Comparison of ENCODE assay signal across 13 cellular contexts in the genomic region with DNA sequence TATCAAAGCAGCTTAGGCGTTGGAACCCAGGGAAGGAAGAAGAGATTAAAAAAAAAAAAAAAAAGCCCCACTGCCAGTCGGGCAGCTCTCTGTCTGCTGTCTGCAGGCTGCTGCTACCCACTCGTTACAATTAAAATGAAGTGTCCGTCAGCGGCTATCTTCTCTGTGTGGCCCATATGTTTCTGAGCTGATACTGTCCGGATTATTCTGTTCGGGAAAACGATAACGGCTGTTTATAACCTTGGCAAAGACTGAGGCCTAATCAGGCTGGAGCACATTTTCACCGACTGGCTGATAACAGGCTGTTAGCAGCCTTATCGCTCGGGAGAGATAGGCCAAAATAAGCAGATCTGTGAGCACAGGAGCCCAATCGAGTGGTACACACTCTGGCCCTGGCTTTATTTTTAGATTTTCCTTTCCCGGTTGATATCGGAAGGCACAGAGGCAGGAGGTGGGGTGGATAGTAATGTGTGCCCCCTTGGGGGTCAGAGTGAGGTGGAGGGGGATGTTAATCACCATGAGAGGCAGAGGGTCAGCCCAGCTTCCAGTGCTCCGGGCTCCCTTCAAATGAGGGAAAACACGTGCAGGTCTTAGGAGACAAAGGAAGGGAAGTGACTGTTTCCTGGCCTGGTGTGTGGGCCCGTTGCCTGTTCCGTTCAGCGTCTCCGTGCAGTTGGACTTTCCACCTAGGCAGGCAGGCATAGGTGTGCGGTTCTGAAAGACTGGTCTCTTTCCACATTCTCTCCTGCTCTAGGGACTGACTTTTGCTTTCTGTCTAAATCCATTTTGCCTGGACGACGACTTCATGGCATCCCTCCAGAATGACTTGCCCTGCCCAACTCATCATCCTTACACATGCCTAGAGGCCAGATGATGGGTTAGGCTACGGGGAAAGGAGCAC.
DNase-seq lines count a peak whose midpoint lies in the region; ATAC-seq, FAIRE-seq and TF ChIP-seq lines count a peak whose summit lies in the region.
"Had no signal": no experiment of that assay in that cellular context is flagged by ENCODE, and none has a peak within 500 bp of the region (broad histone marks: within the 10 kb centered on the region; RNA-seq: fewer than 3 reads in every experiment).

No MANE protein-coding gene starts in this region.

- no peak overlapping the region for H3K27ac Mint-ChIP-seq in naive thymus-derived CD4-positive, alpha-beta T cell

- peak; percentile 7 to 16 for TF ChIP-seq RAD21 in liver (IDR thresholded peaks at IDR 0.05)
- TF ChIP-seq RAD21 in HepG2 (CRISPR knock-in tag; IDR thresholded peaks at IDR 0.05) = no peak

- H3K27me3 Mint-ChIP-seq in naive thymus-derived CD4-positive, alpha-beta T cell = peaks cover 0 to 15% (median 9%) of the 10 kb centered on the region in 5 donors

- TF ChIP-seq CTCF in liver (IDR thresholded peaks at IDR 0.05; ENCODE audit: low read depth, low read length, missing input control) (no peak), HepG2 (CRISPR knock-in tag; IDR thresholded peaks at IDR 0.05) (no peak), fibroblast of lung (conservative IDR thresholded peaks at IDR 0.05 in 1 of 2, IDR thresholded peaks at IDR 0.05 in 1 of 2; ENCODE audit: low read depth in 1 of 2, low read length in 2 of 2) (no peak)

- POLR2A ChIA-PET in HepG2 (lab: Yijun Ruan, JAX) = no interaction called here
- POLR2A ChIA-PET in naive thymus-derived CD4-positive, alpha-beta T cell (lab: Charles Lee) = no interaction called here

- ATAC-seq in HepG2 (no peak), GM18511 (IDR thresholded peaks at IDR 0.05; ENCODE audit: unreplicated experiment) (no peak)
- ATAC-seq in naive thymus-derived CD4-positive, alpha-beta T cell = peak; percentile 66

- H3K9ac ChIP-seq in liver (ENCODE audit: low read depth in 1 of 2, low read length in 2 of 2) (peak overlapping the region in 1 of 2 donors; percentile 43), HepG2 (ENCODE audit: insufficient read depth, low read depth, low read length) (no peak overlapping the region), fibroblast of lung (ENCODE audit: insufficient read depth, low read length) (no peak overlapping the region)

- H3K9me3 Mint-ChIP-seq in naive thymus-derived CD4-positive, alpha-beta T cell = peaks cover 0 to 6% (median 0%) of the 10 kb centered on the region in 11 donors

- intact Hi-C loops in HepG2 (cut with micrococcal nuclease; ENCODE audit: unreplicated experiment) = no loop called here
- intact Hi-C loops in naive thymus-derived CD4-positive, alpha-beta T cell (cut with micrococcal nuclease) = no loop called here

- TF ChIP-seq POLR2A in HepG2 (IDR thresholded peaks at IDR 0.05; ENCODE audit: insufficient read depth in 1 of 2, low read depth in 2 of 2, low read length in 2 of 2) = no peak

- 41% methylated on average over 25 of the region's 25 CpGs for WGBS in liver
- 58% methylated on average over 24 of the region's 25 CpGs for WGBS in HepG2 (ENCODE audit: low lambda C conversion rate)

- peaks cover 0 to 3% (median 0%) of the 10 kb centered on the region in 7 donors for H3K4me1 Mint-ChIP-seq in naive thymus-derived CD4-positive, alpha-beta T cell

- CTCF ChIA-PET in HepG2 (lab: Yijun Ruan, JAX; ENCODE audit: low intra/inter-chr PET ratio, low total read pairs) = no interaction called here
- CTCF ChIA-PET in naive thymus-derived CD4-positive, alpha-beta T cell (lab: Charles Lee) = no interaction called here

- in situ Hi-C loops in HepG2 (cut with HindIII; ENCODE audit: extremely low pct_ligation_motif_present, low pct_unique_long_range_greater_than_20kb) = no loop called here

- H3K27me3 ChIP-seq in liver (ENCODE audit: control insufficient read depth in 4 of 4, insufficient read depth in 4 of 4, low read length in 3 of 4) (no peaks in the 10 kb centered on the region), HepG2 (ENCODE audit: control insufficient read depth in 1 of 2, insufficient read depth in 2 of 2, low read length in 2 of 2) (no peaks in the 10 kb centered on the region), fibroblast of lung (ENCODE audit: control insufficient read depth, insufficient read depth, low read length) (no peaks in the 10 kb centered on the region)
- H3K27me3 ChIP-seq in naive thymus-derived CD4-positive, alpha-beta T cell (ENCODE audit: control insufficient read depth in 2 of 2, insufficient read depth in 2 of 2, low read length in 2 of 2) = no peaks in the 10 kb centered on the region

- H3K4me2 ChIP-seq in HepG2 (ENCODE audit: low read depth, low read length) (no peak overlapping the region), fibroblast of lung (ENCODE audit: extremely low read depth, insufficient read depth, low read length) (peak overlapping the region; percentile 42)

- H3K4me1 ChIP-seq in liver (ENCODE audit: control insufficient read depth in 4 of 4, insufficient read depth in 4 of 4, low read length in 3 of 4) = peaks cover 5 to 19% (median 12%) of the 10 kb centered on the region in 4 donors
- H3K4me1 ChIP-seq in HepG2 (ENCODE audit: insufficient read depth, low read length) = no peaks in the 10 kb centered on the region
- peaks cover 22% of the 10 kb centered on the region for H3K4me1 ChIP-seq in fibroblast of lung (ENCODE audit: control insufficient read depth, extremely low read depth, insufficient read depth, low read length)
- H3K4me1 ChIP-seq in naive thymus-derived CD4-positive, alpha-beta T cell (ENCODE audit: control insufficient read depth in 2 of 2, insufficient read depth in 2 of 2, low read length in 2 of 2) = no peaks in the 10 kb centered on the region

- H2AFZ ChIP-seq in HepG2 (ENCODE audit: low read length) (no peak overlapping the region), fibroblast of lung (ENCODE audit: low read length) (peak overlapping the region; percentile 21)

- no peak for DNase-seq in HepG2 (ENCODE audit: low spot score)
- DNase-seq in fibroblast of lung (ENCODE audit: low read depth in 2 of 2) = peak in 1 of 2 donors; percentile 58
- no peak for DNase-seq in naive thymus-derived CD4-positive, alpha-beta T cell
- no peak for DNase-seq in foreskin melanocyte
- DNase-seq in stimulated activated CD4-positive, alpha-beta T cell treated with anti-CD3 and anti-CD28 coated beads, Interleukin-2, amount 100 ng/mL, for 48 hours = no peak
- DNase-seq in NCI-H2107 treated with DMSO at 0.1 percent for 48 hours (lab: John Stamatoyannopoulos, UW; ENCODE audit: unreplicated experiment) = no peak
- DNase-seq: effector CD4-positive, alpha-beta T cell; NCI-H1105 treated with DMSO at 0.1 percent for 48 hours had no signal

- no TSS peak for BruUV-seq in HepG2 (replicated peaks; lab: Mats Ljungman, UMichigan)

- H4K20me1 ChIP-seq in HepG2 (ENCODE audit: insufficient read depth, low read length) = no peaks in the 10 kb centered on the region
- no peaks in the 10 kb centered on the region for H4K20me1 ChIP-seq in fibroblast of lung (ENCODE audit: control insufficient read depth, extremely low read depth, insufficient read depth, low read length)

- H3K36me3 Mint-ChIP-seq in naive thymus-derived CD4-positive, alpha-beta T cell = no peaks in the 10 kb centered on the region

- H3K27ac ChIP-seq in liver (ENCODE audit: low read depth in 1 of 2, low read length in 2 of 2) = peak overlapping the region; percentile 54 to 65
- H3K27ac ChIP-seq in HepG2 (ENCODE audit: extremely low read length, insufficient read depth, low read length) = no peak overlapping the region
- no peak overlapping the region for H3K27ac ChIP-seq in fibroblast of lung (ENCODE audit: insufficient read depth, low read length)
- H3K27ac ChIP-seq in naive thymus-derived CD4-positive, alpha-beta T cell (ENCODE audit: low read depth, low read length) = no peak overlapping the region
- H3K27ac ChIP-seq: SK-N-MC had no signal

- TF ChIP-seq EP300 in HepG2 (IDR thresholded peaks at IDR 0.05; ENCODE audit: low read depth in 2 of 2, low read length in 2 of 2) (no peak), HepG2 (CRISPR knock-in tag; IDR thresholded peaks at IDR 0.05; ENCODE audit: borderline replicate concordance) (no peak)

- H3K79me2 ChIP-seq in HepG2 (ENCODE audit: insufficient read depth, low read length) = no peaks in the 10 kb centered on the region
- no peaks in the 10 kb centered on the region for H3K79me2 ChIP-seq in fibroblast of lung (ENCODE audit: control insufficient read depth, insufficient read depth, low read length)

- no peak overlapping the region for H3K4me3 ChIP-seq in liver (ENCODE audit: low read depth in 1 of 3, low read length in 3 of 3)
- no peak overlapping the region for H3K4me3 ChIP-seq in HepG2 (replicated peaks in 1 of 3; ENCODE audit: insufficient read depth in 1 of 3, low read depth in 2 of 3, low read length in 3 of 3)
- H3K4me3 ChIP-seq in fibroblast of lung (replicated peaks in 1 of 4; ENCODE audit: control extremely low read depth in 1 of 4, insufficient read depth in 1 of 4, low read depth in 3 of 4, low read length in 4 of 4) = no peak overlapping the region
- H3K4me3 ChIP-seq in naive thymus-derived CD4-positive, alpha-beta T cell (ENCODE audit: low read length) = no peak overlapping the region
- H3K4me3 ChIP-seq: SK-N-MC had no signal

- H3K4me3 Mint-ChIP-seq in naive thymus-derived CD4-positive, alpha-beta T cell = no peak overlapping the region

- no peak for FAIRE-seq in HepG2 (lab: Jason Lieb, UNC)
- FAIRE-seq: A204.1, GM19239 had no signal

- H3K36me3 ChIP-seq in liver (ENCODE audit: control insufficient read depth in 4 of 4, insufficient read depth in 3 of 4, low read depth in 1 of 4, low read length in 3 of 4) (no peaks in the 10 kb centered on the region), HepG2 (replicated peaks in 1 of 2; ENCODE audit: control insufficient read depth in 1 of 2, insufficient read depth in 2 of 2, low read length in 2 of 2) (no peaks in the 10 kb centered on the region), fibroblast of lung (ENCODE audit: control insufficient read depth, insufficient read depth, low read length) (no peaks in the 10 kb centered on the region)
- H3K36me3 ChIP-seq in naive thymus-derived CD4-positive, alpha-beta T cell (ENCODE audit: control insufficient read depth in 2 of 3, insufficient read depth in 3 of 3, low read length in 3 of 3) = no peaks in the 10 kb centered on the region

- H3K9me3 ChIP-seq in liver (ENCODE audit: control insufficient read depth in 4 of 4, low read length in 3 of 4) (no peaks in the 10 kb centered on the region), HepG2 (ENCODE audit: low read length) (no peaks in the 10 kb centered on the region), fibroblast of lung (ENCODE audit: control insufficient read depth, insufficient read depth, low read depth, low read length) (no peaks in the 10 kb centered on the region)
- no peaks in the 10 kb centered on the region for H3K9me3 ChIP-seq in naive thymus-derived CD4-positive, alpha-beta T cell (ENCODE audit: control insufficient read depth in 2 of 3, low read length in 3 of 3)

TF ChIP-seq in liver, 16 proteins besides CTCF, POLR2A, EP300 and RAD21 (continues in another document):
- TF ChIP-seq NR2F2 (IDR thresholded peaks at IDR 0.05) = peak; percentile 98
- no peak for TF ChIP-seq GABPA (IDR thresholded peaks at IDR 0.05 in 1 of 2, conservative IDR thresholded peaks at IDR 0.05 in 1 of 2)

TF ChIP-seq in HepG2, 621 proteins besides CTCF, POLR2A, EP300 and RAD21 (continues in another document):
- TF ChIP-seq CENPBD1 (CRISPR knock-in tag; IDR thresholded peaks at IDR 0.05; ENCODE audit: borderline replicate concordance, low read depth) = no peak

Comparison
In these comparisons a context has a peak if more than half of its experiments do, and no peak if none do; other contexts are left out.
1. H3K27ac ChIP-seq: peak in liver (2 of 2); none in HepG2 (single experiment), fibroblast of lung (single experiment) and naive thymus-derived CD4-positive, alpha-beta T cell (single experiment).